Comparison of ENCODE assay signal across 23 cellular contexts in genomic region chr5:26193626-26194025, GRCh38.
DNase-seq lines count a peak whose midpoint lies in the region; ATAC-seq, FAIRE-seq and TF ChIP-seq lines count a peak whose summit lies in the region.
"Had no signal": no experiment of that assay in that cellular context is flagged by ENCODE, and none has a peak within 500 bp of the region (broad histone marks: within the 10 kb centered on the region; RNA-seq: fewer than 3 reads in every experiment).

No MANE protein-coding gene starts in this region.

- no peak overlapping the region for H3K9ac ChIP-seq in H1 (replicated peaks in 1 of 4; ENCODE audit: extremely low read depth in 1 of 4, low read depth in 3 of 4, low read length in 3 of 4)
- H3K9ac ChIP-seq in mesendoderm (ENCODE audit: low read length): no peak overlapping the region
- H3K9ac ChIP-seq: BLaER1 treated with 17β-estradiol and CSF1 and Interleukin-3, amounts not matched to agents 10 nM and 100 nM had no signal

- H3K9me3 ChIP-seq in H1 (ENCODE audit: insufficient read depth in 2 of 2, low read depth in 1 of 2, low read length in 1 of 2): no peaks in the 10 kb centered on the region
- H3K9me3 ChIP-seq: A549; BLaER1 treated with 17β-estradiol and CSF1 and Interleukin-3, amounts not matched to agents 10 nM and 100 nM; Caco-2 had no signal

- H2BK5ac ChIP-seq in H1 (ENCODE audit: low read depth, low read length) (no peak overlapping the region), mesendoderm (ENCODE audit: low read length) (no peak overlapping the region)

- 0 out of 2 replicates have a peak overlapping the region, but pooled peaks have one; percentile 24 for H2AFZ ChIP-seq in H1 (ENCODE audit: low read length)

- no peak for FAIRE-seq in H1 (lab: Jason Lieb, UNC)
- FAIRE-seq: A549, D721Med, G401.6, GM12891, GM19239 had no signal

- H4K5ac ChIP-seq in H1 (ENCODE audit: insufficient read length, low read depth, low read length): no peak overlapping the region
- H4K5ac ChIP-seq in mesendoderm (ENCODE audit: low read length): no peak overlapping the region

- no peak for TF ChIP-seq EP300 in H1 (IDR thresholded peaks at IDR 0.05; ENCODE audit: borderline replicate concordance in 1 of 2, low read depth in 2 of 2, low read length in 2 of 2)

- H2BK15ac ChIP-seq in H1 (ENCODE audit: low read length) (no peak overlapping the region), mesendoderm (replicated peaks; ENCODE audit: low read depth) (no peak overlapping the region)

- no peak overlapping the region for H3K4me3 ChIP-seq in H1 (ENCODE audit: extremely low read depth in 1 of 4, insufficient read depth in 2 of 4, low read depth in 3 of 4, low read length in 4 of 4)
- H3K4me3 ChIP-seq in mesendoderm (ENCODE audit: low read length): no peak overlapping the region
- H3K4me3 ChIP-seq in retinal pigment epithelial cell (ENCODE audit: low read length): no peak overlapping the region
- H3K4me3 ChIP-seq: A549; BLaER1 treated with 17β-estradiol and CSF1 and Interleukin-3, amounts not matched to agents 10 nM and 100 nM had no signal

- H4K8ac ChIP-seq in H1 (ENCODE audit: extremely low read depth, insufficient read depth, low read length) (no peak overlapping the region), mesendoderm (ENCODE audit: low read depth, low read length) (no peak overlapping the region)

- 91% methylated on average over 5 of the region's 5 CpGs; no CpG with 5 or more reads in 1 of the 2 experiments for WGBS in H1 (ENCODE audit: extremely low coverage in 1 of 2, insufficient coverage in 1 of 2, insufficient read length in 1 of 2, insufficient replicate concordance in 2 of 2, low coverage in 1 of 2, low lambda C conversion rate in 2 of 2, missing lambda C conversion rate in 1 of 2), 2 experiments
- no CpG with 5 or more reads among the region's 5 CpGs for WGBS in mesendoderm (ENCODE audit: extremely low coverage, insufficient coverage, low lambda C conversion rate)

- H3K4ac ChIP-seq in H1 (replicated peaks; ENCODE audit: insufficient read length, low read depth, low read length) (no peak overlapping the region), mesendoderm (ENCODE audit: low read depth, low read length) (no peak overlapping the region)

- no peak overlapping the region for H2BK20ac ChIP-seq in H1 (ENCODE audit: low read length)

- CTCF ChIA-PET in H1 (lab: Charles Lee; ENCODE audit: partially characterized antibody): interaction anchor here (1.0 to 1.1 kb wide), 2 partner anchors 170 to 507 kb away, joined by 3 read pairs; no protein-coding TSS in a partner anchor

- H3K18ac ChIP-seq in H1 (ENCODE audit: extremely low read depth, low read length) (no peak overlapping the region), mesendoderm (ENCODE audit: low read length) (no peak overlapping the region)

- H3K23ac ChIP-seq in H1 (ENCODE audit: insufficient read length): no peak overlapping the region
- no peak overlapping the region for H3K23ac ChIP-seq in mesendoderm (ENCODE audit: low read length)

- H3K56ac ChIP-seq in H1 (replicated peaks; ENCODE audit: insufficient read length, low read depth, low read length) (no peak overlapping the region), mesendoderm (ENCODE audit: low read length) (no peak overlapping the region)

- ATAC-seq in HG02623 (IDR thresholded peaks at IDR 0.05; ENCODE audit: unreplicated experiment): no peak
- ATAC-seq: A549; CD8-positive, alpha-beta T cell had no signal

- no peak overlapping the region for H3K14ac ChIP-seq in H1 (ENCODE audit: insufficient read length)

- H3K4me1 ChIP-seq in H1 (replicated peaks in 1 of 4; ENCODE audit: control insufficient read depth in 3 of 4, insufficient read depth in 4 of 4, low read length in 3 of 4) (no peaks in the 10 kb centered on the region), mesendoderm (ENCODE audit: control insufficient read depth, low read depth, low read length) (no peaks in the 10 kb centered on the region)
- H3K4me1 ChIP-seq: A549; BLaER1 treated with 17β-estradiol and CSF1 and Interleukin-3, amounts not matched to agents 10 nM and 100 nM; Caco-2 had no signal

- no peak for TF ChIP-seq RAD21 in H1 (IDR thresholded peaks at IDR 0.05 in 1 of 2, conservative IDR thresholded peaks at IDR 0.05 in 1 of 2; ENCODE audit: low read depth in 2 of 2, low read length in 2 of 2)

- H2AK5ac ChIP-seq in H1 (ENCODE audit: low read depth, low read length) (no peak overlapping the region), mesendoderm (ENCODE audit: low read length) (no peak overlapping the region)

- TF ChIP-seq CTCF in H1 (IDR thresholded peaks at IDR 0.05; ENCODE audit: control extremely low read depth in 1 of 3, insufficient read depth in 1 of 3, low read depth in 1 of 3, low read length in 3 of 3) (no peak), retinal pigment epithelial cell (conservative IDR thresholded peaks at IDR 0.05; ENCODE audit: low read depth, low read length) (no peak)

- H3K27me3 ChIP-seq in H1 (replicated peaks in 1 of 4; ENCODE audit: control insufficient read depth in 3 of 4, extremely low read depth in 1 of 4, insufficient read depth in 3 of 4, low read length in 3 of 4) (no peaks in the 10 kb centered on the region), mesendoderm (ENCODE audit: insufficient read depth, low read length, poor library complexity) (no peaks in the 10 kb centered on the region)
- H3K27me3 ChIP-seq: BLaER1 treated with 17β-estradiol and CSF1 and Interleukin-3, amounts not matched to agents 10 nM and 100 nM had no signal

- TF ChIP-seq POLR2A in H1 (IDR thresholded peaks at IDR 0.05; ENCODE audit: control extremely low read depth in 1 of 2, low read depth in 2 of 2, low read length in 2 of 2): no peak

- H3K36me3 ChIP-seq in H1 (ENCODE audit: control insufficient read depth in 2 of 4, insufficient read depth in 4 of 4, low read length in 3 of 4) (no peaks in the 10 kb centered on the region), mesendoderm (ENCODE audit: control insufficient read depth, insufficient read depth, low read length) (no peaks in the 10 kb centered on the region)
- H3K36me3 ChIP-seq: BLaER1 treated with 17β-estradiol and CSF1 and Interleukin-3, amounts not matched to agents 10 nM and 100 nM had no signal

- no peak overlapping the region for H3K4me2 ChIP-seq in H1 (ENCODE audit: insufficient read depth in 1 of 2, low read depth in 2 of 2, low read length in 2 of 2)
- H3K4me2 ChIP-seq in mesendoderm (ENCODE audit: low read length): no peak overlapping the region
- H3K4me2 ChIP-seq: A549; BLaER1 treated with 17β-estradiol and CSF1 and Interleukin-3, amounts not matched to agents 10 nM and 100 nM had no signal

- H3K79me2 ChIP-seq in H1 (ENCODE audit: control insufficient read depth in 1 of 2, insufficient read depth in 2 of 2, low read length in 2 of 2) (no peaks in the 10 kb centered on the region), mesendoderm (ENCODE audit: control insufficient read depth, insufficient read depth, low read length) (no peaks in the 10 kb centered on the region)

- no peak overlapping the region for H2BK12ac ChIP-seq in H1 (ENCODE audit: low read depth, low read length)

- no peaks in the 10 kb centered on the region for H3K23me2 ChIP-seq in H1 (ENCODE audit: low read depth, low read length)

- no peaks in the 10 kb centered on the region for H4K20me1 ChIP-seq in H1 (replicated peaks in 1 of 2; ENCODE audit: control insufficient read depth in 1 of 2, insufficient read depth in 2 of 2, low read length in 2 of 2)
- H4K20me1 ChIP-seq: BLaER1 treated with 17β-estradiol and CSF1 and Interleukin-3, amounts not matched to agents 10 nM and 100 nM had no signal

- POLR2A ChIA-PET in H1 (lab: Charles Lee; ENCODE audit: partially characterized antibody): no interaction called here

- DNase-seq in NCI-H82 (lab: John Stamatoyannopoulos, UW): peak; percentile 35
- DNase-seq in NCI-H82 treated with DMSO at 0.1 percent for 48 hours (lab: John Stamatoyannopoulos, UW; ENCODE audit: unreplicated experiment): no peak
- no peak for DNase-seq in H1 (ENCODE audit: low read depth in 1 of 2, low spot score in 2 of 2)
- DNase-seq in mesendoderm: peak; percentile 6
- DNase-seq in retinal pigment epithelial cell (ENCODE audit: low read depth): peak; percentile 41
- DNase-seq in stimulated activated CD4-positive, alpha-beta T cell treated with anti-CD3 and anti-CD28 coated beads, Interleukin-4, amount 100 ng/mL, for 24 hours: no peak
- no peak for DNase-seq in NCI-H69 (lab: John Stamatoyannopoulos, UW)
- DNase-seq: AML-193; Caco-2; Calu3; CD4-positive, alpha-beta T cell; CD8-positive, alpha-beta T cell; DMS79 treated with DMSO at 0.1 percent for 48 hours; GF-D8 had no signal

- H4K91ac ChIP-seq in H1 (replicated peaks; ENCODE audit: insufficient read length, low read length): no peak overlapping the region

- H3K79me1 ChIP-seq in H1 (ENCODE audit: low read depth, low read length) (no peaks in the 10 kb centered on the region), mesendoderm (ENCODE audit: low read length) (no peaks in the 10 kb centered on the region)

- no peak overlapping the region for H2BK120ac ChIP-seq in H1 (replicated peaks; ENCODE audit: low read depth, low read length)
- H2BK120ac ChIP-seq in mesendoderm (ENCODE audit: low read depth, low read length): no peak overlapping the region

- no peak overlapping the region for H3K27ac ChIP-seq in H1 (ENCODE audit: low read depth, low read length)
- H3K27ac ChIP-seq in mesendoderm (ENCODE audit: low read depth, low read length): no peak overlapping the region
- H3K27ac ChIP-seq: 22Rv1; A549; BLaER1 treated with 17β-estradiol and CSF1 and Interleukin-3, amounts not matched to agents 10 nM and 100 nM; C4-2B had no signal

TF ChIP-seq in H1, 55 proteins besides CTCF, POLR2A, EP300 and RAD21 (continues in another document):
- no peak for TF ChIP-seq EZH2 (IDR thresholded peaks at IDR 0.05; ENCODE audit: low read depth, low read length, severe bottlenecking)
- TF ChIP-seq MAFK (IDR thresholded peaks at IDR 0.05; ENCODE audit: low read depth, low read length): no peak
- no peak for TF ChIP-seq TBP (IDR thresholded peaks at IDR 0.05; ENCODE audit: low read depth, low read length)
- TF ChIP-seq CHD2 (IDR thresholded peaks at IDR 0.05; ENCODE audit: low read length): no peak
- TF ChIP-seq SP1 (IDR thresholded peaks at IDR 0.05; ENCODE audit: low read depth, low read length): no peak
- no peak for TF ChIP-seq CTBP2 (IDR thresholded peaks at IDR 0.05; ENCODE audit: borderline replicate concordance, insufficient read depth, insufficient read length, low read length)
- TF ChIP-seq KDM4A (IDR thresholded peaks at IDR 0.05; ENCODE audit: low read depth, low read length, severe bottlenecking): no peak
- TF ChIP-seq ATF3 (IDR thresholded peaks at IDR 0.05; ENCODE audit: insufficient read depth, low read depth, low read length): no peak
- TF ChIP-seq KDM1A (IDR thresholded peaks at IDR 0.05; ENCODE audit: borderline replicate concordance, low read length): no peak
- no peak for TF ChIP-seq YY1 (IDR thresholded peaks at IDR 0.05; ENCODE audit: low read depth, low read length)
- no peak for TF ChIP-seq POLR2AphosphoS5 (IDR thresholded peaks at IDR 0.05; ENCODE audit: low read depth, low read length)

Comparison
In these comparisons a context has a peak if more than half of its experiments do, and no peak if none do; other contexts are left out.
1. DNase-seq: peak in NCI-H82 (single experiment), mesendoderm (single experiment) and retinal pigment epithelial cell (single experiment); none in NCI-H82 treated with DMSO at 0.1 percent for 48 hours (single experiment), H1 (0 of 2), stimulated activated CD4-positive, alpha-beta T cell treated with anti-CD3 and anti-CD28 coated beads, Interleukin-4, amount 100 ng/mL, for 24 hours (single experiment) and NCI-H69 (single experiment).